In the genomic region with DNA sequence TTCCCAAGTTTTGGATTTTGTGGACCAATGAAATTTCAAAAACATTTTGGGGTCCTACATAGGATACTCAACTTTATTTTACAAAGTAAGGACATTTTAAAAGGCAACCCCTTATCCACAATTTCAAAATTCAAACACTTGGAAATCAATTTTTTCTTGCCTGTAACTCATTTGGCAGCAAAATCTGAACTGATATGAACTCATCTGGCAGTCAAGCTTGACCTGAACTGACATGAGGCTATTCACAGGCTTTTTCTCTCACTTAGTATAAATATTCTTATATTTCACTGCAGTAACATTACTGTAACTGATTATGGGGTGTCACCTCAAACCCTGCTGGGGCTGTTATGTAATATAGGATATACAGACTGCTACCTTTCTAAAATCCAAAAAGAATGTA, we compare ENCODE assay signal across 34 cellular contexts.
"Had no signal": no experiment of that assay in that cellular context is flagged by ENCODE, and none has a peak within 500 bp of the region (broad histone marks: within the 10 kb centered on the region; RNA-seq: fewer than 3 reads in every experiment).

No MANE protein-coding gene starts in this region.

- H3K27me3 ChIP-seq: MG63 had no signal

- DNase-seq: Karpas-422, Kasumi-1, MG63, MM.1S, MV-4-11, NCI-H1048, NCI-H1092, NCI-H1092 treated with DMSO at 0.1 percent for 48 hours, NCI-H1105, NCI-H1105 treated with DMSO at 0.1 percent for 48 hours, NCI-H1417, NCI-H1417 treated with DMSO at 0.1 percent for 48 hours, NCI-H1436, NCI-H1436 treated with DMSO at 0.1 percent for 48 hours, NCI-H146, NCI-H1694, NCI-H1694 treated with DMSO at 0.1 percent for 48 hours, NCI-H187, NCI-H187 treated with DMSO at 0.1 percent for 48 hours, NCI-H1930, NCI-H2029, NCI-H2029 treated with DMSO at 0.1 percent for 48 hours, NCI-H2081, NCI-H2081 treated with DMSO at 0.1 percent for 48 hours, NCI-H2107, NCI-H2171, NCI-H2171 treated with DMSO at 0.1 percent for 48 hours, NCI-H2227 treated with DMSO at 0.1 percent for 48 hours, NCI-H226, NCI-H345, NCI-H446, NCI-H446 treated with DMSO at 0.1 percent for 48 hours, NCI-H510A, NCI-H510A treated with DMSO at 0.1 percent for 48 hours had no signal

- H3K36me3 ChIP-seq: MG63 had no signal

- H3K9me3 ChIP-seq: MG63 had no signal

- H3K4me3 ChIP-seq: MG63 had no signal
